ENCODE assay signal across 10 cellular contexts in genomic region chr5:139061856-139062255, GRCh38.
A peak's percentile ranks its signal among the peaks of the same experiment; 100 is the strongest.
DNase-seq lines count a peak whose midpoint lies in the region; ATAC-seq and TF ChIP-seq lines count a peak whose summit lies in the region.
"Had no signal": no experiment of that assay in that cellular context is flagged by ENCODE, and none has a peak within 500 bp of the region (broad histone marks: within the 10 kb centered on the region; RNA-seq: fewer than 3 reads in every experiment).

No MANE protein-coding gene starts in this region.

- H3K4me2 ChIP-seq in H9 (ENCODE audit: insufficient read depth, insufficient read length, low read length) (no peak overlapping the region), parathyroid adenoma (ENCODE audit: low read length) (peak overlapping the region; percentile 43)

- H3K4me1 Mint-ChIP-seq in H9 = peaks cover 20 to 35% of the 10 kb centered on the region in 2 experiments

- no peak overlapping the region for H2BK12ac ChIP-seq in H9 (ENCODE audit: insufficient read length, low read depth, low read length)

- H3K79me1 ChIP-seq in H9 (ENCODE audit: insufficient read depth, low read depth, low read length, poor library complexity, severe bottlenecking) = no peaks in the 10 kb centered on the region

- H3K79me2 ChIP-seq in H9 (ENCODE audit: insufficient read depth, low read length) = no peaks in the 10 kb centered on the region
- peaks cover 2% of the 10 kb centered on the region for H3K79me2 ChIP-seq in parathyroid adenoma

- no peak for ATAC-seq in GM19023 (IDR thresholded peaks at IDR 0.05; ENCODE audit: unreplicated experiment)

- no peak overlapping the region for H2BK5ac ChIP-seq in H9 (ENCODE audit: insufficient read length, low read length)

- no peaks in the 10 kb centered on the region for H3K36me3 ChIP-seq in parathyroid adenoma (ENCODE audit: control insufficient read depth, insufficient read depth, low read length)
- H3K36me3 ChIP-seq: left lung had no signal

- no peak overlapping the region for H4K8ac ChIP-seq in H9 (replicated peaks; ENCODE audit: insufficient read length, low read depth, low read length)

- H3K4me1 ChIP-seq in H9 (ENCODE audit: insufficient read depth, low read length) (0 out of 2 replicates have a peak, but pooled peaks cover 4% of the 10 kb centered on the region), parathyroid adenoma (peaks cover 13% of the 10 kb centered on the region)

- peaks cover 0 to 3% of the 10 kb centered on the region in 2 experiments; a peak in 1 of 5 replicates for H3K9me3 Mint-ChIP-seq in H9

- H3K36me3 Mint-ChIP-seq in H9 (ENCODE audit: insufficient read depth in 1 of 3, low read depth in 3 of 3) = no peaks in the 10 kb centered on the region; a peak in 1 of 7 replicates

- H3K14ac ChIP-seq in H9 (ENCODE audit: insufficient read depth, low read length) = no peak overlapping the region

- no peak overlapping the region for H2BK15ac ChIP-seq in H9 (ENCODE audit: low read depth, low read length)

- H3K9ac ChIP-seq in H9 (ENCODE audit: extremely low read depth, insufficient read length, low read length) = no peak overlapping the region
- no peak overlapping the region for H3K9ac ChIP-seq in parathyroid adenoma

- H3K4me3 Mint-ChIP-seq in H9 = no peak overlapping the region

- no peaks in the 10 kb centered on the region; the same call in 1 of the 2 replicates for H3K27me3 Mint-ChIP-seq in H9 (ENCODE audit: low read depth)

- H3K27me3 ChIP-seq in H9 (ENCODE audit: insufficient read depth, low read length) (no peaks in the 10 kb centered on the region), parathyroid adenoma (ENCODE audit: control insufficient read depth, insufficient read depth, low read length) (no peaks in the 10 kb centered on the region)
- H3K27me3 ChIP-seq: left lung had no signal

- H2AFZ ChIP-seq in H9 (ENCODE audit: low read length) = no peak overlapping the region
- no peak overlapping the region for H2AFZ ChIP-seq in parathyroid adenoma

- H4K5ac ChIP-seq in H9 (ENCODE audit: insufficient read length, low read depth, low read length) = no peak overlapping the region

- H4K91ac ChIP-seq in H9 (ENCODE audit: insufficient read length, low read depth, low read length) = no peak overlapping the region

- H3K27ac Mint-ChIP-seq in H9 = peak overlapping the region in 1 of 3 experiments; percentile 94; a peak in 2 of 7 replicates

- H3K23ac ChIP-seq in H9 (ENCODE audit: insufficient read length, low read depth, low read length) = no peak overlapping the region

- no peaks in the 10 kb centered on the region for H3K9me3 ChIP-seq in H9 (ENCODE audit: control insufficient read depth, low read depth, low read length)
- no peaks in the 10 kb centered on the region for H3K9me3 ChIP-seq in parathyroid adenoma (ENCODE audit: control insufficient read depth, low read length)
- H3K9me3 ChIP-seq: left lung had no signal

- no peaks in the 10 kb centered on the region for H3K23me2 ChIP-seq in H9 (ENCODE audit: insufficient read length, low read depth, low read length, poor library complexity, severe bottlenecking)

- H3T11ph ChIP-seq in H9 (ENCODE audit: low read length) = no peak overlapping the region

- H2BK20ac ChIP-seq in H9 (ENCODE audit: low read depth, low read length, poor library complexity, severe bottlenecking) = no peak overlapping the region

- TF ChIP-seq CTCF in H9 (conservative IDR thresholded peaks at IDR 0.05) (no peak), epithelial cell of esophagus (IDR thresholded peaks at IDR 0.05; ENCODE audit: insufficient read depth, low read depth, low read length, missing control alignments) (no peak), parathyroid adenoma (IDR thresholded peaks at IDR 0.05) (no peak)

- WGBS in H9 (ENCODE audit: extremely low coverage, insufficient read length, low lambda C conversion rate) = no CpG with 5 or more reads among the region's 4 CpGs

- peak overlapping the region; percentile 63 for H3K18ac ChIP-seq in H9 (ENCODE audit: insufficient read length, low read depth, low read length)

- H3K27ac ChIP-seq in H9 (ENCODE audit: insufficient read length, low read depth, low read length) (no peak overlapping the region), parathyroid adenoma (no peak overlapping the region)

- H3K4me3 ChIP-seq in epithelial cell of esophagus (ENCODE audit: low read length) = no peak overlapping the region
- H3K4me3 ChIP-seq in parathyroid adenoma (ENCODE audit: low read depth, low read length) = no peak overlapping the region
- H3K4me3 ChIP-seq: left lung had no signal

- no peak overlapping the region for H3K56ac ChIP-seq in H9 (ENCODE audit: insufficient read length, low read depth, low read length)

- H3K4ac ChIP-seq in H9 (ENCODE audit: low read depth, low read length) = no peak overlapping the region

- no peaks in the 10 kb centered on the region for H4K20me1 ChIP-seq in H9 (ENCODE audit: control insufficient read depth, insufficient read depth, insufficient read length)

- peak; percentile 49 for DNase-seq in H9
- DNase-seq in NCI-H526 treated with DMSO at 0.1 percent for 48 hours (lab: John Stamatoyannopoulos, UW) = peak; percentile 93
- DNase-seq in epithelial cell of esophagus (ENCODE audit: low read depth) = peak; percentile 24
- no peak for DNase-seq in stimulated activated CD4-positive, alpha-beta T cell treated with anti-CD3 and anti-CD28 coated beads, Interleukin-4, amount 100 ng/mL, for 4 hours
- no peak for DNase-seq in NCI-H1694 treated with DMSO at 0.1 percent for 48 hours (lab: John Stamatoyannopoulos, UW)
- DNase-seq in NCI-H446 treated with DMSO at 0.1 percent for 48 hours (lab: John Stamatoyannopoulos, UW) = no peak
- DNase-seq: T-helper 9 cell had no signal

- H2AK5ac ChIP-seq in H9 (ENCODE audit: insufficient read length, low read length) = no peak overlapping the region

- no peak overlapping the region for H2BK120ac ChIP-seq in H9 (ENCODE audit: low read depth, low read length, poor library complexity, severe bottlenecking)

Comparison
In these comparisons a context has a peak if more than half of its experiments do, and no peak if none do; other contexts are left out.
1. DNase-seq: peak in H9 (single experiment), NCI-H526 treated with DMSO at 0.1 percent for 48 hours (single experiment) and epithelial cell of esophagus (single experiment); none in stimulated activated CD4-positive, alpha-beta T cell treated with anti-CD3 and anti-CD28 coated beads, Interleukin-4, amount 100 ng/mL, for 4 hours (0 of 2), NCI-H1694 treated with DMSO at 0.1 percent for 48 hours (single experiment) and NCI-H446 treated with DMSO at 0.1 percent for 48 hours (single experiment).